Comparison of ENCODE assay signal across 8 cellular contexts in the genomic region with DNA sequence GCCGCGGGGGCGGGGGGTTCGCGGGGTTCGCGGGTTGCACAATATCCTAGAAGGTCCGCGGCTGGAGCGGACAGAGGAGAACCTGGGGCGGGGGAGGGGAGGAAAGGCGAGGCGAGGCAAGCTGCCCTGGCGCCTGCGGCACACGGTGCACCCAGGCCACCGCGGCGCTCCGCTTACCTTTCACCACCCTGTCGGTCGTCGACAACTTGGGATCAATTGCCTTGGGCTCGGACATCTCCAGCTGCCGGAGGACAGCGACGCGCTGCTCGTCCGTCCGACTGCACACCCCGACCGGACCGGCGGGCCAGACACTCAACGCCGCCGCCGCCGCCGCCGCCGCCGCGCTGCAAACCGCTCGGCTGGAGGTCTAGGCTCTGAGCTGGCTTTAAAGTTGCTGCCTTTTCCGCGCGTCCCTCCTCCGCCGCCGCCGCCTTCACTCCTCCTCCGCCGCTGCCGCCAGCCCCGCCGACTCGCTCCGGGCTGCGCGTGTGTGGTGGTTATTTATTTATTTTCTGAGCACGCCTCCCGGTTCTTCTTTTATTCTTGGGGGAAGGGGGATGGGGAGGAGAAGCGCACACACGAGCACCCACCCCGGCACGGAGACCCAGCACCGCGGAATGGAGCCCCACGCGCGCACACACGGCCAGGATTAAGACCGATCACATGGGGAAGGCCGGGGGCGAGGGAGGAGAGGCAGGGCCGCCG. TPM values are rescaled to one million over a fixed set of nuclear protein-coding genes. Genes with fewer than 3 reads are reported as not detected.
DNase-seq lines count a peak whose midpoint lies in the region; ATAC-seq and TF ChIP-seq lines count a peak whose summit lies in the region.

No MANE protein-coding gene starts in this region.

- H3K27me3 ChIP-seq in CD4-positive, alpha-beta memory T cell (ENCODE audit: insufficient read depth, low read length): no peaks in the 10 kb centered on the region
- H3K27me3 ChIP-seq in adipocyte (replicated peaks; ENCODE audit: control insufficient read depth, insufficient read depth, low read length) (no peaks in the 10 kb centered on the region), heart right ventricle (no peaks in the 10 kb centered on the region), uterus (no peaks in the 10 kb centered on the region)

- peak overlapping the region; percentile 91 to 98 (median 96) for H3K27ac Mint-ChIP-seq in CD4-positive, alpha-beta memory T cell

- H3K4me1 ChIP-seq in CD4-positive, alpha-beta memory T cell (ENCODE audit: insufficient read depth, low read length): peaks cover 34% of the 10 kb centered on the region
- H3K4me1 ChIP-seq in adipocyte (ENCODE audit: control insufficient read depth, insufficient read depth, low read length): peaks cover 36% of the 10 kb centered on the region
- H3K4me1 ChIP-seq in heart right ventricle: peaks cover 0 to 42% (median 26%) of the 10 kb centered on the region in 9 donors
- no peaks in the 10 kb centered on the region for H3K4me1 ChIP-seq in uterus

- H3K9me3 ChIP-seq in CD4-positive, alpha-beta memory T cell (ENCODE audit: control insufficient read depth in 1 of 2, low read length in 2 of 2): no peaks in the 10 kb centered on the region
- H3K9me3 ChIP-seq in adipocyte (ENCODE audit: control insufficient read depth, low read length): no peaks in the 10 kb centered on the region
- H3K9me3 ChIP-seq in heart right ventricle: no peaks in the 10 kb centered on the region
- H3K9me3 ChIP-seq in uterus: no peaks in the 10 kb centered on the region

- POLR2A ChIA-PET in CD4-positive, alpha-beta memory T cell (lab: Charles Lee; ENCODE audit: partially characterized antibody): interaction anchor here (0.7 to 4.7 kb wide), 24 partner anchors 7 to 1481 kb away, joined by 3 to 53 read pairs (median 4); a partner anchor contains a TSS

- peak overlapping the region; percentile 93 to 99 (median 96) for H3K4me3 Mint-ChIP-seq in CD4-positive, alpha-beta memory T cell

- H3K9me3 Mint-ChIP-seq in CD4-positive, alpha-beta memory T cell: no peaks in the 10 kb centered on the region

- H3K36me3 ChIP-seq in CD4-positive, alpha-beta memory T cell (ENCODE audit: insufficient read depth, low read length): no peaks in the 10 kb centered on the region
- no peaks in the 10 kb centered on the region for H3K36me3 ChIP-seq in adipocyte (ENCODE audit: control insufficient read depth, insufficient read depth, low read length, severe bottlenecking)
- H3K36me3 ChIP-seq in heart right ventricle: no peaks in the 10 kb centered on the region
- no peaks in the 10 kb centered on the region for H3K36me3 ChIP-seq in uterus

- peaks cover 27 to 43% (median 37%) of the 10 kb centered on the region in 4 donors for H3K4me1 Mint-ChIP-seq in CD4-positive, alpha-beta memory T cell

- TF ChIP-seq POLR2A in uterus (IDR thresholded peaks at IDR 0.05): peak in 1 of 2 donors; percentile 10

- DNase-seq in CD4-positive, alpha-beta memory T cell: peak in 2 of 5 donors; percentile 72 to 79
- DNase-seq in SIG-M5 treated with dmso at 0.1 percent for 504 hours (lab: John Stamatoyannopoulos, UW; ENCODE audit: unreplicated experiment) (peak; percentile 52), adipocyte (ENCODE audit: low read depth) (peak; percentile 86), heart right ventricle (peak; percentile 44 to 60), posterior vena cava (ENCODE audit: low spot score) (peak; percentile 89), uterus (peak; percentile 60 to 62)

- 1% methylated on average over 78 to 80 of the region's 80 CpGs for WGBS in heart right ventricle, 2 donors

- peaks cover 0 to 16% of the 10 kb centered on the region in 2 donors for H3K36me3 Mint-ChIP-seq in CD4-positive, alpha-beta memory T cell

- H3K4me3 ChIP-seq in CD4-positive, alpha-beta memory T cell (ENCODE audit: low read length in 2 of 2): peak overlapping the region in 1 of 2 donors; percentile 99
- peak overlapping the region; percentile 91 for H3K4me3 ChIP-seq in adipocyte (ENCODE audit: low read length)
- H3K4me3 ChIP-seq in heart right ventricle: peak overlapping the region; percentile 81 to 95 (median 92)
- peak overlapping the region; percentile 82 to 95 for H3K4me3 ChIP-seq in uterus

- TF ChIP-seq CTCF in heart right ventricle (IDR thresholded peaks at IDR 0.05) (no peak), uterus (IDR thresholded peaks at IDR 0.05) (peak in 1 of 4 experiments; percentile 2)

- CTCF ChIA-PET in CD4-positive, alpha-beta memory T cell (lab: Charles Lee; ENCODE audit: partially characterized antibody): interaction anchor here (1.5 to 3.4 kb wide), 4 partner anchors 9 to 327 kb away, joined by 3 to 16 read pairs (median 10); no protein-coding TSS in a partner anchor

- peaks cover 0 to 5% of the 10 kb centered on the region in 2 donors for H3K27me3 Mint-ChIP-seq in CD4-positive, alpha-beta memory T cell

- intact Hi-C loops in CD4-positive, alpha-beta memory T cell (cut with micrococcal nuclease): loop anchor here (1.0 to 10.0 kb wide), 18 partner anchors 8 to 1839 kb away; a partner anchor contains a TSS
- intact Hi-C loops in heart right ventricle (cut with DNase I): loop anchor here in 9 of 10 donors (2.0 to 10.0 kb wide), 16 partner anchors 39 to 388 kb away; no protein-coding TSS in a partner anchor
- intact Hi-C loops in posterior vena cava (cut with DNase I): no loop called here
- intact Hi-C loops in uterus (cut with DNase I; ENCODE audit: low total_unique reads): no loop called here

- peak overlapping the region; percentile 81 for H3K27ac ChIP-seq in CD4-positive, alpha-beta memory T cell (ENCODE audit: low read depth, low read length)
- H3K27ac ChIP-seq in heart right ventricle (peak overlapping the region; percentile 78 to 99 (median 96)), uterus (peak overlapping the region; percentile 88 to 98)

- peak overlapping the region; percentile 93 for H3K9ac ChIP-seq in adipocyte (ENCODE audit: low read length)

- ATAC-seq in GM19452 (IDR thresholded peaks at IDR 0.05; ENCODE audit: unreplicated experiment) (peak; percentile 2), HG03571 (IDR thresholded peaks at IDR 0.05; ENCODE audit: unreplicated experiment) (peak; percentile 1), heart right ventricle (peak; percentile 15 to 49 (median 19))

RNA-seq across cellular contexts. Expression of a gene that starts 0.6 kb away (rescaled TPM):
- total RNA-seq in CD4-positive, alpha-beta memory T cell: 10 to 100 TPM; 38.3 to 41.8 TPM
- 1 to 10 TPM; 5.0 to 7.4 TPM for polyA plus RNA-seq in CD4-positive, alpha-beta memory T cell
- total RNA-seq in heart right ventricle: 10 to 100 TPM; 15.2 to 30.8 (median 20.8) TPM
- 1 to 10 TPM; 8.1 to 9.2 TPM for polyA plus RNA-seq in heart right ventricle
- total RNA-seq in posterior vena cava: 10 to 100 TPM; 45.2 to 58.2 TPM
- total RNA-seq in uterus: 10 to 100 TPM; 32.8 to 70.0 (median 39.8) TPM

Comparison
In these comparisons a context has a peak if more than half of its experiments do, and no peak if none do; other contexts are left out.
1. intact Hi-C loops: an anchor here in CD4-positive, alpha-beta memory T cell (1.0 to 10.0 kb wide) and heart right ventricle (2.0 to 10.0 kb wide); none called in posterior vena cava and uterus.